Comparison of ENCODE assay signal across 15 cellular contexts in the genomic region with DNA sequence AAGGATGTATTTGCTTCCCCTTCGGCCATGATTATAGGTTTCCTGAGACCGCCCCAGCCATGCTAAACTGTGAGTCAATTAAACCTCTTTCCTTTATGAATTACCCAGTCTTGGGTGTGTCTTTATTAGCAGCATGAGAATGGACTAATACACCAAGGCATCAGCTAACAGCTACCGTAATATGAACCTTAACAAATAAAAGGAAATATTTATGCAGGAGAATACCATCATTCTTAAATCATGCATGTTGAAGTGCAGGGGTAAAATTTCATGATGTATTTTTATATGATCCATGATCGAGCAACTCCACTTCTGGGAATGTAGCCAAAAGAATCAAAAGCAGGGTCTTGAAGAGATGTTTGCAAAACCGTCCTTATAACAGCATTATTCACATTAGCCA.
DNase-seq lines count a peak whose midpoint lies in the region; FAIRE-seq and TF ChIP-seq lines count a peak whose summit lies in the region.
"Had no signal": no experiment of that assay in that cellular context is flagged by ENCODE, and none has a peak within 500 bp of the region (broad histone marks: within the 10 kb centered on the region; RNA-seq: fewer than 3 reads in every experiment).

No MANE protein-coding gene starts in this region.

- H3K4me1 Mint-ChIP-seq in osteocyte (ENCODE audit: unreplicated experiment), result no peaks in the 10 kb centered on the region
- H3K4me1 Mint-ChIP-seq in T-helper 2 cell treated with Interferon-gamma antibody and Interleukin-4, amounts not matched to agents 5 μg/mL and 100 μg/mL, for 36 hours (ENCODE audit: low read depth), result no peaks in the 10 kb centered on the region

- DNase-seq in DMS153 treated with DMSO at 0.1 percent for 48 hours (lab: John Stamatoyannopoulos, UW; ENCODE audit: unreplicated experiment) (peak; percentile 18), NCI-H2029 (lab: John Stamatoyannopoulos, UW) (peak; percentile 99), NCI-H2196 treated with DMSO at 0.1 percent for 48 hours (lab: John Stamatoyannopoulos, UW; ENCODE audit: unreplicated experiment) (peak; percentile 9), SHP77 treated with DMSO at 0.1 percent for 48 hours (lab: John Stamatoyannopoulos, UW) (peak; percentile 32), osteocyte (ENCODE audit: extremely low spot score, unreplicated experiment) (no peak), urothelium cell line (ENCODE audit: low spot score) (no peak)
- DNase-seq in T-helper 2 cell treated with Interferon-gamma antibody and Interleukin-4, amounts not matched to agents 5 μg/mL and 100 μg/mL, for 36 hours (ENCODE audit: low spot score), result no peak
- DNase-seq: ACHN, GF-D8, NCI-H1694 treated with DMSO at 0.1 percent for 48 hours, NCI-H226, NCI-H526, Right ventricle myocardium superior, T-helper 1 cell, T1000 had no signal

- H3K36me3 Mint-ChIP-seq in osteocyte (ENCODE audit: unreplicated experiment), result no peaks in the 10 kb centered on the region
- H3K36me3 Mint-ChIP-seq in T-helper 2 cell treated with Interferon-gamma antibody and Interleukin-4, amounts not matched to agents 5 μg/mL and 100 μg/mL, for 36 hours (ENCODE audit: low read depth), result no peaks in the 10 kb centered on the region

- H3K27me3 Mint-ChIP-seq in osteocyte (ENCODE audit: unreplicated experiment), result peaks cover 18% of the 10 kb centered on the region
- no peaks in the 10 kb centered on the region for H3K27me3 Mint-ChIP-seq in T-helper 2 cell treated with Interferon-gamma antibody and Interleukin-4, amounts not matched to agents 5 μg/mL and 100 μg/mL, for 36 hours (ENCODE audit: low read depth)

- peaks cover 7% of the 10 kb centered on the region for H3K9me3 Mint-ChIP-seq in osteocyte (ENCODE audit: unreplicated experiment)
- H3K9me3 Mint-ChIP-seq in T-helper 2 cell treated with Interferon-gamma antibody and Interleukin-4, amounts not matched to agents 5 μg/mL and 100 μg/mL, for 36 hours, result no peaks in the 10 kb centered on the region

- H3K4me3 Mint-ChIP-seq in osteocyte (ENCODE audit: unreplicated experiment), result no peak overlapping the region
- no peak overlapping the region for H3K4me3 Mint-ChIP-seq in T-helper 2 cell treated with Interferon-gamma antibody and Interleukin-4, amounts not matched to agents 5 μg/mL and 100 μg/mL, for 36 hours

- no peak for FAIRE-seq in urothelium cell line (lab: Jason Lieb, UNC)

- H3K27ac Mint-ChIP-seq in osteocyte (ENCODE audit: unreplicated experiment), result no peak overlapping the region
- H3K27ac Mint-ChIP-seq in T-helper 2 cell treated with Interferon-gamma antibody and Interleukin-4, amounts not matched to agents 5 μg/mL and 100 μg/mL, for 36 hours, result no peak overlapping the region

- no peak for TF ChIP-seq CTCF in osteocyte (IDR thresholded peaks at IDR 0.05)

Comparison
In these comparisons a context has a peak if more than half of its experiments do, and no peak if none do; other contexts are left out.
1. DNase-seq: peak in DMS153 treated with DMSO at 0.1 percent for 48 hours (single experiment), NCI-H2029 (single experiment), NCI-H2196 treated with DMSO at 0.1 percent for 48 hours (single experiment) and SHP77 treated with DMSO at 0.1 percent for 48 hours (single experiment); none in osteocyte (single experiment), urothelium cell line (single experiment) and T-helper 2 cell treated with Interferon-gamma antibody and Interleukin-4, amounts not matched to agents 5 μg/mL and 100 μg/mL, for 36 hours (single experiment).